ENCODE assay signal across 16 cellular contexts in genomic region chr14:99573000-99573330, GRCh38. TPM values are rescaled to one million over a fixed set of nuclear protein-coding genes. Genes with fewer than 3 reads are reported as not detected.
DNase-seq lines count a peak whose midpoint lies in the region; ATAC-seq, FAIRE-seq and TF ChIP-seq lines count a peak whose summit lies in the region.
"Had no signal": no experiment of that assay in that cellular context is flagged by ENCODE, and none has a peak within 500 bp of the region (broad histone marks: within the 10 kb centered on the region; RNA-seq: fewer than 3 reads in every experiment).

No MANE protein-coding gene starts in this region.

- FAIRE-seq in GM12892 (lab: Jason Lieb, UNC), result no peak
- FAIRE-seq: urothelium cell line had no signal

- intact Hi-C loops in A673 (cut with micrococcal nuclease; ENCODE audit: unreplicated experiment), result no loop called here

- CTCF ChIA-PET in A673 (lab: Charles Lee), result no interaction called here

- H3K36me3 Mint-ChIP-seq in nephron progenitor cell (ENCODE audit: low read depth), result no peaks in the 10 kb centered on the region
- H3K36me3 Mint-ChIP-seq: IgD-negative memory B cell had no signal

- no TSS peak for BruUV-seq in A673 (replicated peaks; lab: Mats Ljungman, UMichigan)

- POLR2A ChIA-PET in A673 (lab: Charles Lee; ENCODE audit: low non-redundant PET), result no interaction called here

- TF ChIP-seq CTCF in A673 (conservative IDR thresholded peaks at IDR 0.05; ENCODE audit: low read depth, low read length) (no peak), VCaP (conservative IDR thresholded peaks at IDR 0.05) (no peak), nephron progenitor cell (IDR thresholded peaks at IDR 0.05) (no peak)

- no peaks in the 10 kb centered on the region for H3K9me3 ChIP-seq in A673 (ENCODE audit: low read depth, low read length, poor library complexity, severe bottlenecking)

- no peaks in the 10 kb centered on the region for H3K9me3 Mint-ChIP-seq in nephron progenitor cell
- H3K9me3 Mint-ChIP-seq: activated T-helper 1 cell treated with anti-CD3 and anti-CD28 coated beads, Interleukin-12 subunit alpha, Interleukin-12 subunit beta, Interleukin-2, Interleukin-4 antibody, amounts not matched to agents 30 ng/mL and 10 ng/mL and 1 ng/mL, durations not matched to agents 14 hours and 24 hours and 36 hours; IgD-negative memory B cell had no signal

- ATAC-seq in GM21619 (IDR thresholded peaks at IDR 0.05; ENCODE audit: unreplicated experiment), result peak; percentile 52

- H3K36me3 ChIP-seq in A673 (ENCODE audit: insufficient read depth, low read length, poor library complexity, severe bottlenecking), result no peaks in the 10 kb centered on the region

- H3K27me3 Mint-ChIP-seq in nephron progenitor cell (ENCODE audit: low read depth, poor library complexity), result no peaks in the 10 kb centered on the region

- no peak overlapping the region for H3K4me3 ChIP-seq in A673 (ENCODE audit: low read depth, low read length, poor library complexity, severe bottlenecking)
- H3K4me3 ChIP-seq: GM23248, skin epidermis had no signal

- DNase-seq in A673 (ENCODE audit: low spot score) (no peak), nephron progenitor cell (peak; percentile 28), HPDE6-E6E7 (ENCODE audit: extremely low spot score) (no peak), NCI-H2196 treated with DMSO at 0.1 percent for 48 hours (lab: John Stamatoyannopoulos, UW; ENCODE audit: unreplicated experiment) (no peak), GM12892 (ENCODE audit: insufficient read length) (no peak), OCI-M1 (lab: John Stamatoyannopoulos, UW) (no peak)
- DNase-seq: activated CD4-positive, CD25-positive, alpha-beta regulatory T cell; C1 segment of cervical spinal cord; GM23248; SIG-M5 had no signal

- no peaks in the 10 kb centered on the region for H3K27me3 ChIP-seq in A673 (replicated peaks; ENCODE audit: insufficient read depth, low read depth, low read length, poor library complexity)

- H3K4me1 Mint-ChIP-seq in nephron progenitor cell, result peaks cover 100% of the 10 kb centered on the region

- peaks cover 53% of the 10 kb centered on the region for H3K4me1 ChIP-seq in A673 (ENCODE audit: insufficient read depth, low read length, poor library complexity, severe bottlenecking)

- peak overlapping the region; percentile 50 for H3K4me3 Mint-ChIP-seq in nephron progenitor cell
- H3K4me3 Mint-ChIP-seq: activated T-helper 1 cell treated with anti-CD3 and anti-CD28 coated beads, Interleukin-12 subunit alpha, Interleukin-12 subunit beta, Interleukin-2, Interleukin-4 antibody, amounts not matched to agents 30 ng/mL and 10 ng/mL and 1 ng/mL, durations not matched to agents 14 hours and 24 hours and 36 hours; IgD-negative memory B cell had no signal

- H3K27ac ChIP-seq in A673 (ENCODE audit: low read depth, low read length, poor library complexity, severe bottlenecking) (peak overlapping the region; percentile 5), VCaP (peak overlapping the region; percentile 95)
- H3K27ac ChIP-seq: GM23248 had no signal

- no peak for TF ChIP-seq POLR2A in GM12892 (IDR thresholded peaks at IDR 0.05; ENCODE audit: low read depth, low read length)

- no peak overlapping the region for H3K27ac Mint-ChIP-seq in nephron progenitor cell
- H3K27ac Mint-ChIP-seq: activated T-helper 1 cell treated with anti-CD3 and anti-CD28 coated beads, Interleukin-12 subunit alpha, Interleukin-12 subunit beta, Interleukin-2, Interleukin-4 antibody, amounts not matched to agents 30 ng/mL and 10 ng/mL and 1 ng/mL, durations not matched to agents 14 hours and 24 hours and 36 hours had no signal

RNA-seq across cellular contexts. Expression of gene CCDC85C, which starts 31.0 kb away (rescaled TPM):
- 24.6 and 31.5 TPM in 2 replicates for total RNA-seq in A673 (2021)
- 1.2 TPM for polyA plus RNA-seq in GM12892 (2012; ENCODE audit: missing spikeins)
